Comparison of ENCODE assay signal across 8 cellular contexts in the genomic region with DNA sequence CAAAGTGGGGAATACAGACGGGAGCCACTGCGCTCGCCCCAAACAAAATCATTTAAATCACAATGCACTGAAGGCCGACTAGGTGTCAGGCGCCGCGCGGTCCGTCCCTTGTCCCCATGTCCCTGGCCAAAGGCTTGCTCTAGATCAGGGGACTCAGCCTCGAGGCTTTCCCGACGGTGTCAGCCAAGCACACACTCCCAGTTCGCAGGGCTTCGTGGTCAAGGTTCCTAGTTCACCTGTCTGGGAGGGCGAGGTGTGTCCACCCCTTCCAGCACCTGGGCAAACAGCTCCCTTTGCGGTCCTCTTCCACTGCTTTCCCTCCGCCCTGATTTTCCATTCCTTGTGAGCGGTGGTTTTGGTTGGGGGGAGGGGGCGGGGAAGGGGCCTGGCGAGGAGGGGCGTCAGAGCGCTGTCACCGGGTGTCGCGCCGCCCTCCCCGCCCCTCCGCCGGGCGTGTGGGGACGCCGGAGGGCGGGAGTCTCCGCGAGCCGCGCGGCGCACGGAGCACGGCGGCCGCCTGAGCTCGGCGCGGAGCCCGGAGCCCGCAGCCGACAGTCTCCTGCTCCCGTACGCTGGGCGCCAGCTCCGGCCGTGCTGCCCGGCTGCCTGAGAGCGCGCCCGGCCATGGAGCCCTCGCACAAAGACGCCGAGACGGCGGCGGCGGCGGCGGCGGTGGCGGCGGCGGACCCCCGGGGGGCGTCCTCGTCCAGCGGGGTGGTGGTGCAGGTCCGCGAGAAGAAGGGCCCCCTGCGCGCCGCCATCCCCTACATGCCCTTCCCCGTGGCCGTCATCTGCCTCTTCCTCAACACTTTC. TPM values are rescaled to one million over a fixed set of nuclear protein-coding genes. Genes with fewer than 3 reads are reported as not detected.
DNase-seq lines count a peak whose midpoint lies in the region; ATAC-seq and TF ChIP-seq lines count a peak whose summit lies in the region.

A gene with protein sequence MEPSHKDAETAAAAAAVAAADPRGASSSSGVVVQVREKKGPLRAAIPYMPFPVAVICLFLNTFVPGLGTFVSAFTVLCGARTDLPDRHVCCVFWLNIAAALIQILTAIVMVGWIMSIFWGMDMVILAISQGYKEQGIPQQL (plus strand): TSS at position 484 of the 813 bp plus-strand sequence. CDS start 141 bp downstream, at position 625.

- H3K4me1 ChIP-seq in osteoblast (ENCODE audit: insufficient read depth, low read length), result no peaks in the 10 kb centered on the region

- no peaks in the 10 kb centered on the region for H3K36me3 ChIP-seq in osteoblast (ENCODE audit: insufficient read depth, low read length)

- no peak for TF ChIP-seq CTCF in osteoblast (IDR thresholded peaks at IDR 0.05; ENCODE audit: extremely low read depth, low read depth, low read length)

- H3K27ac ChIP-seq in osteoblast (ENCODE audit: low read depth, low read length), result no peak within 1 kb of the TSS

- ATAC-seq in HG02885 (IDR thresholded peaks at IDR 0.05; ENCODE audit: poor library complexity, unreplicated experiment) (no peak), HG02759 (IDR thresholded peaks at IDR 0.05; ENCODE audit: unreplicated experiment) (no peak)

- H3K4me2 ChIP-seq in osteoblast (ENCODE audit: insufficient read depth, low read length), result no peak within 1 kb of the TSS

- no peaks in the 10 kb centered on the region for H4K20me1 ChIP-seq in osteoblast (ENCODE audit: insufficient read depth, low read length)

- DNase-seq in DMS153 treated with DMSO at 0.1 percent for 48 hours (lab: John Stamatoyannopoulos, UW; ENCODE audit: unreplicated experiment) (peak; percentile 84), M059J (ENCODE audit: low read depth) (peak; percentile 21), activated T-cell treated with anti-CD3 and anti-CD28 coated beads for 48 hours (ENCODE audit: low read depth) (peak; percentile 18), germinal center (ENCODE audit: low spot score) (peak; percentile 62), osteoblast (ENCODE audit: insufficient read length, low spot score, missing footprints) (peak; percentile 95), NOMO-1 treated with DMSO at 0.1 percent for 48 hours (lab: John Stamatoyannopoulos, UW; ENCODE audit: unreplicated experiment) (no peak)

- no peak within 1 kb of the TSS for H2AFZ ChIP-seq in osteoblast (ENCODE audit: low read length)

- H3K79me2 ChIP-seq in osteoblast (ENCODE audit: insufficient read depth, low read length), result no peaks in the 10 kb centered on the region

- H3K9me3 ChIP-seq in osteoblast (ENCODE audit: low read depth, low read length), result no peaks in the 10 kb centered on the region

- peaks cover 68% of the 10 kb centered on the region for H3K27me3 ChIP-seq in osteoblast (ENCODE audit: insufficient read depth, low read length)

- peak within 1 kb of the TSS; percentile 30 for H3K4me3 ChIP-seq in osteoblast (ENCODE audit: insufficient read depth, low read length)

RNA-seq across cellular contexts. Expression of the gene that starts here (rescaled TPM):
- total RNA-seq in M059J (2014; rRNA removed; shearing (Covaris generic)), result not detected in 2 replicates
- under 0.01 TPM in 1 of 2 replicates, not detected in the other for total RNA-seq in osteoblast

Comparison
In these comparisons a context has a peak if more than half of its experiments do, and no peak if none do; other contexts are left out.
1. Peak in DNase-seq in M059J; RNA of the gene not detected or under 1 TPM.
2. Peak in DNase-seq and H3K4me3 ChIP-seq in osteoblast; RNA of the gene not detected or under 1 TPM.